Comparison of ENCODE assay signal across 13 cellular contexts in genomic region chr3:55198554-55198953, GRCh38.
DNase-seq lines count a peak whose midpoint lies in the region; ATAC-seq and TF ChIP-seq lines count a peak whose summit lies in the region.
"Had no signal": no experiment of that assay in that cellular context is flagged by ENCODE, and none has a peak within 500 bp of the region (broad histone marks: within the 10 kb centered on the region; RNA-seq: fewer than 3 reads in every experiment).

No MANE protein-coding gene starts in this region.

- H4K91ac ChIP-seq in IMR-90 (ENCODE audit: insufficient read depth, low read depth, low read length) = peak overlapping the region; percentile 96

- peak overlapping the region; percentile 28 for H2AK9ac ChIP-seq in IMR-90 (replicated peaks; ENCODE audit: low read depth, low read length, poor library complexity)

- intact Hi-C loops in IMR-90 (cut with micrococcal nuclease) = loop anchor here (2.0 to 10.0 kb wide), 2 partner anchors 132 to 426 kb away; no protein-coding TSS in a partner anchor

- H2BK20ac ChIP-seq in IMR-90 (ENCODE audit: low read depth, low read length) = peak overlapping the region; percentile 99

- no TSS peak for BruUV-seq in IMR-90 (replicated peaks; lab: Mats Ljungman, UMichigan)

- DNase-seq in AG08395 (ENCODE audit: low spot score) (peak; percentile 91), IMR-90 (peak; percentile 99), amniotic stem cell (lab: John Stamatoyannopoulos, UW) (peak; percentile 88), kidney epithelial cell (ENCODE audit: low read depth) (peak; percentile 85), GM23338 (ENCODE audit: low spot score) (no peak), NCI-H1436 treated with DMSO at 0.1 percent for 48 hours (lab: John Stamatoyannopoulos, UW) (no peak), cerebellar nuclear complex (lab: John Stamatoyannopoulos, UW) (no peak)
- DNase-seq: activated CD8-positive, alpha-beta memory T cell treated with anti-CD3 and anti-CD28 coated beads, Interleukin-2, amount 50 U/mL, for 4 hours; left ventricle myocardium inferior; RPMI8226; stimulated activated CD4-positive, alpha-beta T cell treated with anti-CD3 and anti-CD28 coated beads, Interleukin-12 subunit alpha, Interleukin-12 subunit beta, amount 100 ng/mL, for 4 hours had no signal

- peak overlapping the region; percentile 98 for H3K18ac ChIP-seq in IMR-90 (ENCODE audit: low read depth, low read length)

- peaks cover 20% of the 10 kb centered on the region for H3K9me1 ChIP-seq in IMR-90 (ENCODE audit: insufficient read depth, low read length)

- no peaks in the 10 kb centered on the region for H3K36me3 Mint-ChIP-seq in GM23338 (ENCODE audit: low read depth)

- H4K20me1 ChIP-seq in IMR-90 (ENCODE audit: insufficient read depth, low read length) (no peaks in the 10 kb centered on the region), GM23338 (replicated peaks; ENCODE audit: insufficient read depth) (no peaks in the 10 kb centered on the region)
- H4K20me1 ChIP-seq: BLaER1 had no signal

- peak overlapping the region; percentile 59; the same call in 1 of the 2 replicates for H3K56ac ChIP-seq in IMR-90 (ENCODE audit: extremely low read depth, insufficient read depth, low read length)

- CTCF ChIA-PET in IMR-90 (lab: Yijun Ruan, JAX) = no interaction called here

- H3K14ac ChIP-seq in IMR-90 (replicated peaks; ENCODE audit: low read depth, low read length) = peak overlapping the region; percentile 96

- no peak overlapping the region for H3K4me3 ChIP-seq in IMR-90 (ENCODE audit: insufficient read depth, low read depth, low read length)
- H3K4me3 ChIP-seq in kidney epithelial cell (ENCODE audit: low read depth, low read length) = no peak overlapping the region
- H3K4me3 ChIP-seq in GM23338 = no peak overlapping the region
- H3K4me3 ChIP-seq: BLaER1, left ventricle myocardium inferior had no signal

- H3K9ac ChIP-seq in IMR-90 (ENCODE audit: low read depth, low read length) = peak overlapping the region; percentile 57; the same call in 1 of the 2 replicates
- H3K9ac ChIP-seq: BLaER1 had no signal

- peak overlapping the region; percentile 98 for H2BK120ac ChIP-seq in IMR-90 (ENCODE audit: low read depth, low read length)

- H3K4me1 ChIP-seq in IMR-90 (ENCODE audit: control insufficient read depth, insufficient read depth, low read length) (peaks cover 21% of the 10 kb centered on the region), GM23338 (ENCODE audit: insufficient read depth) (peaks cover 10% of the 10 kb centered on the region; the same call in 1 of the 2 replicates)
- H3K4me1 ChIP-seq: BLaER1, left ventricle myocardium inferior had no signal

- H2BK5ac ChIP-seq in IMR-90 (ENCODE audit: low read depth, low read length, poor library complexity, severe bottlenecking) = peak overlapping the region; percentile 99

- in situ Hi-C loops in IMR-90 (cut with MboI; ENCODE audit: low sequenced_read_pairs) = no loop called here

- no peaks in the 10 kb centered on the region for H3K36me3 ChIP-seq in IMR-90 (ENCODE audit: control insufficient read depth, insufficient read depth, low read length)
- no peaks in the 10 kb centered on the region for H3K36me3 ChIP-seq in kidney epithelial cell (ENCODE audit: control insufficient read depth, insufficient read depth, low read length)
- no peaks in the 10 kb centered on the region for H3K36me3 ChIP-seq in GM23338 (ENCODE audit: insufficient read depth)
- H3K36me3 ChIP-seq: BLaER1, left ventricle myocardium inferior had no signal

- dilution Hi-C loops in IMR-90 (cut with HindIII; ENCODE audit: low sequenced_read_pairs, unreplicated experiment) = no loop called here

- 30% methylated on average over 2 of the region's 4 CpGs; no CpG with 5 or more reads in 1 of the 2 experiments for WGBS in IMR-90 (ENCODE audit: extremely low coverage in 2 of 2, insufficient read length in 1 of 2), 2 experiments

- no peak for TF ChIP-seq POLR2A in IMR-90 (IDR thresholded peaks at IDR 0.05; ENCODE audit: low read depth, low read length)

- no peaks in the 10 kb centered on the region for H3F3A ChIP-seq in GM23338 (replicated peaks; ENCODE audit: low read depth)

- H3K27me3 Mint-ChIP-seq in GM23338 (ENCODE audit: insufficient read depth, low read depth, poor library complexity) = peaks cover 2% of the 10 kb centered on the region

- peaks cover 14% of the 10 kb centered on the region for H3K4me1 Mint-ChIP-seq in GM23338

- peak overlapping the region; percentile 98 for H3K4ac ChIP-seq in IMR-90 (ENCODE audit: low read depth, low read length)

- H3K4me2 ChIP-seq in IMR-90 (ENCODE audit: low read depth, low read length) (peak overlapping the region; percentile 27; the same call in 1 of the 2 replicates), GM23338 (no peak overlapping the region)
- H3K4me2 ChIP-seq: BLaER1 had no signal

- no peak overlapping the region for H3K4me3 Mint-ChIP-seq in GM23338

- POLR2A ChIA-PET in IMR-90 (lab: Charles Lee; ENCODE audit: unreplicated experiment) = interaction anchor here (0.5 to 0.7 kb wide), 2 partner anchors 166 to 278 kb away, joined by 3 to 4 read pairs; no protein-coding TSS in a partner anchor

- peak overlapping the region; percentile 97 for H2AK5ac ChIP-seq in IMR-90 (ENCODE audit: low read depth, low read length)

- peak; percentile 41; the same call in 1 of the 2 replicates for TF ChIP-seq RAD21 in IMR-90 (IDR thresholded peaks at IDR 0.05; ENCODE audit: low read length)

- peak overlapping the region; percentile 79 to 99 for H4K8ac ChIP-seq in IMR-90 (ENCODE audit: low read depth in 2 of 2, low read length in 2 of 2)

- no peak overlapping the region for H3K27ac Mint-ChIP-seq in GM23338

- no peaks in the 10 kb centered on the region for H3K9me3 ChIP-seq in IMR-90 (ENCODE audit: control insufficient read depth, insufficient read depth, low read length)
- H3K9me3 ChIP-seq: BLaER1, left ventricle myocardium inferior had no signal

- H2BK15ac ChIP-seq in IMR-90 (ENCODE audit: low read depth, low read length) = peak overlapping the region; percentile 96

- TF ChIP-seq CTCF in IMR-90 (conservative IDR thresholded peaks at IDR 0.05; ENCODE audit: low read depth, low read length) = 0 out of 2 replicates have a peak, but pooled peaks have one; percentile 16
- no peak for TF ChIP-seq CTCF in kidney epithelial cell (IDR thresholded peaks at IDR 0.05; ENCODE audit: insufficient read depth, low read length, poor library complexity, severe bottlenecking)
- no peak for TF ChIP-seq CTCF in GM23338 (conservative IDR thresholded peaks at IDR 0.05; ENCODE audit: low read depth in 2 of 2)

- peaks cover 0 to 18% of the 10 kb centered on the region in 2 experiments; a peak in 2 of 4 replicates for H3K79me1 ChIP-seq in IMR-90 (ENCODE audit: low read depth in 1 of 2, low read length in 2 of 2)

- peak overlapping the region; percentile 82 for H3K23ac ChIP-seq in IMR-90 (ENCODE audit: low read depth, low read length)

- H3K79me2 ChIP-seq in GM23338 (replicated peaks; ENCODE audit: insufficient read depth) = no peaks in the 10 kb centered on the region

- H3K27me3 ChIP-seq in IMR-90 (ENCODE audit: control insufficient read depth, insufficient read depth, low read length) (no peaks in the 10 kb centered on the region), kidney epithelial cell (ENCODE audit: control insufficient read depth, insufficient read depth, low read length) (no peaks in the 10 kb centered on the region), GM23338 (ENCODE audit: insufficient read depth) (no peaks in the 10 kb centered on the region)
- H3K27me3 ChIP-seq: BLaER1 had no signal

- no peaks in the 10 kb centered on the region for H3K9me3 Mint-ChIP-seq in GM23338

- H4K5ac ChIP-seq in IMR-90 (ENCODE audit: low read depth, low read length) = peak overlapping the region; percentile 96

- H2AFZ ChIP-seq in IMR-90 (replicated peaks; ENCODE audit: low read length, poor library complexity) (peak overlapping the region; percentile 2), GM23338 (no peak overlapping the region)

- H3K27ac ChIP-seq in IMR-90 (ENCODE audit: insufficient read depth, low read length) (peak overlapping the region; percentile 89), GM23338 (ENCODE audit: low read depth) (no peak overlapping the region)
- H3K27ac ChIP-seq: BLaER1, left ventricle myocardium inferior had no signal

- peaks cover 12% of the 10 kb centered on the region; the same call in 1 of the 2 replicates for H3K9me2 ChIP-seq in GM23338 (ENCODE audit: insufficient read depth)

- ATAC-seq in IMR-90 (ENCODE audit: low read depth) (peak; percentile 93), GM23338 (no peak), HG03095 (IDR thresholded peaks at IDR 0.05; ENCODE audit: unreplicated experiment) (no peak)

TF ChIP-seq in IMR-90, 13 proteins besides CTCF, POLR2A, EP300 and RAD21 (continues in another document):
- TF ChIP-seq RCOR1 (IDR thresholded peaks at IDR 0.05; ENCODE audit: insufficient replicate concordance, low read length) = no peak
- TF ChIP-seq CHD1 (IDR thresholded peaks at IDR 0.05; ENCODE audit: low read depth, low read length) = no peak
- TF ChIP-seq MAZ (IDR thresholded peaks at IDR 0.05; ENCODE audit: borderline replicate concordance, low read depth, low read length) = no peak
- TF ChIP-seq USF2 (IDR thresholded peaks at IDR 0.05; ENCODE audit: low read depth, low read length) = no peak
- peak; percentile 48; the same call in 1 of the 2 replicates for TF ChIP-seq MAFK (IDR thresholded peaks at IDR 0.05; ENCODE audit: low read depth, low read length)

TF ChIP-seq in GM23338, 12 proteins besides CTCF, POLR2A, EP300 and RAD21 (continues in another document):
- TF ChIP-seq ZNF114 (CRISPR knock-in tag; IDR thresholded peaks at IDR 0.05) (no peak), REST (IDR thresholded peaks at IDR 0.05; ENCODE audit: unreplicated experiment) (no peak)

Comparison
In these comparisons a context has a peak if more than half of its experiments do, and no peak if none do; other contexts are left out.
1. DNase-seq: peak in AG08395 (single experiment), IMR-90 (single experiment), amniotic stem cell (single experiment) and kidney epithelial cell (single experiment); none in GM23338 (single experiment), NCI-H1436 treated with DMSO at 0.1 percent for 48 hours (single experiment) and cerebellar nuclear complex (0 of 2).